In the genomic region with DNA sequence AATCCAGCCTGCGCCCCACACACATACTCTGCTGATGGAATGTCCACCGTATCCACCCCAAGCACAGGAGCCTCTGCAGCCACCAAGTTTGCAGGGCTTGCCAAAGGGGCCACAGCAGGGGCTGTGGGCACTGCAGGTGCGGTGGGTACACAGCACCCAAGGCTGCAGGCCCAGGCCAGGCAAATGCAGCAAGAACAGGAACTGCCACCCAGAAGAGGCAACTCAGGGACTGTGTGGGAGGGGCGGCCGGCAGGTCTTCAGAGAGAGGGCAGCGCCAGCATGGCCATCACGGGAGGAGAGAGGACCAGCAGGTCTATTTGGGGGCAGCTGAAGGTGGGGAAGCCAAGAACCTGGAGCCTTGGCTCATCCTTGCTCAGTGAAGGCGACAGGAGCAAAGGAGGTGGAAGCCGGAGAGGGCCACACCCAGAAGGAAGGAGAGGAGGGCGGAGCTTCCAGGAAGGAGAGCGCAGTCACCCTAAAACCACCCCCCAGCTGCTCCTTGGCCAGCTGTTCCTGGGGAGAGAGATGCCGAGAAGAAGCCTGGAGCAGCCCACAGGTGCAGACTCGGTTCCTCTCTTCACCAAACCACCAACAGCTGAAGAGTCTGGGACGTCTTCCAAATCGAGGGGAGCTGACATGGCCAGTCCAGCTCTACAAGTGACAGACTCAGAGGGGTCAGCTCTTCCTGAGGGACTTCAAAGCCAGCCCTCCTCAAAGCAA, we compare ENCODE assay signal across 23 cellular contexts.
"Had no signal": no experiment of that assay in that cellular context is flagged by ENCODE, and none has a peak within 500 bp of the region (broad histone marks: within the 10 kb centered on the region; RNA-seq: fewer than 3 reads in every experiment).

No MANE protein-coding gene starts in this region.

- DNase-seq: activated CD4-positive, alpha-beta T cell treated with anti-CD3 and anti-CD28 coated beads for 4 hours; activated CD8-positive, alpha-beta memory T cell treated with anti-CD3 and anti-CD28 coated beads, Interleukin-2, amount 50 U/mL, for 4 hours; activated CD8-positive, alpha-beta T cell treated with anti-CD3 and anti-CD28 coated beads for 36 hours; activated naive CD8-positive, alpha-beta T cell treated with anti-CD3 and anti-CD28 coated beads, Interleukin-2, amount 50 U/mL, for 24 hours; activated T-cell treated with anti-CD3 and anti-CD28 coated beads, Interleukin-2, amount 50 U/mL, for 1 hour; amniotic stem cell; body of pancreas; Kasumi-1; KBM-7; NCI-H1092; NCI-H1417; NCI-H1694; NCI-H2029; NCI-H2107; NCI-H2171 treated with DMSO at 0.1 percent for 48 hours; NCI-H226; NCI-H510A; NCI-H526 treated with DMSO at 0.1 percent for 48 hours; SK-N-SH; SW 1271 had no signal

- H3K27ac ChIP-seq: ascending aorta, body of pancreas had no signal

- H3K9ac ChIP-seq: SK-N-SH had no signal

- H3K9me3 ChIP-seq: ascending aorta, body of pancreas, SK-N-SH had no signal

- H3K4me2 ChIP-seq: SK-N-SH had no signal

- H3K36me3 ChIP-seq: ascending aorta had no signal

- H3K27me3 ChIP-seq: ascending aorta, body of pancreas had no signal

- ATAC-seq: activated CD8-positive, alpha-beta T cell treated with anti-CD3 and anti-CD28 coated beads for 36 hours; activated naive CD4-positive, alpha-beta T cell treated with anti-CD3 and anti-CD28 coated beads, Interleukin-2, amount 50 U/mL, for 72 hours; activated naive CD8-positive, alpha-beta T cell treated with anti-CD3 and anti-CD28 coated beads, Interleukin-2, amount 50 U/mL, for 24 hours; body of pancreas; Right ventricle myocardium inferior had no signal

- H3K4me1 ChIP-seq: ascending aorta, body of pancreas had no signal

- H3K4me3 ChIP-seq: ascending aorta, body of pancreas had no signal
